1 cellular context compared by ENCODE assay signal in genomic region chr20:805713-806112, GRCh38.
TF ChIP-seq lines count a peak whose summit lies in the region.

No MANE protein-coding gene starts in this region.

TF ChIP-seq in K562, 482 proteins besides CTCF, POLR2A, EP300 and RAD21:
- TF ChIP-seq ZFP36 (IDR thresholded peaks at IDR 0.05; ENCODE audit: low read depth, low read length, partially characterized antibody): peak; percentile 80
- no peak for TF ChIP-seq CHD2 (IDR thresholded peaks at IDR 0.05; ENCODE audit: low read depth, low read length)
- TF ChIP-seq, protein P1, sequence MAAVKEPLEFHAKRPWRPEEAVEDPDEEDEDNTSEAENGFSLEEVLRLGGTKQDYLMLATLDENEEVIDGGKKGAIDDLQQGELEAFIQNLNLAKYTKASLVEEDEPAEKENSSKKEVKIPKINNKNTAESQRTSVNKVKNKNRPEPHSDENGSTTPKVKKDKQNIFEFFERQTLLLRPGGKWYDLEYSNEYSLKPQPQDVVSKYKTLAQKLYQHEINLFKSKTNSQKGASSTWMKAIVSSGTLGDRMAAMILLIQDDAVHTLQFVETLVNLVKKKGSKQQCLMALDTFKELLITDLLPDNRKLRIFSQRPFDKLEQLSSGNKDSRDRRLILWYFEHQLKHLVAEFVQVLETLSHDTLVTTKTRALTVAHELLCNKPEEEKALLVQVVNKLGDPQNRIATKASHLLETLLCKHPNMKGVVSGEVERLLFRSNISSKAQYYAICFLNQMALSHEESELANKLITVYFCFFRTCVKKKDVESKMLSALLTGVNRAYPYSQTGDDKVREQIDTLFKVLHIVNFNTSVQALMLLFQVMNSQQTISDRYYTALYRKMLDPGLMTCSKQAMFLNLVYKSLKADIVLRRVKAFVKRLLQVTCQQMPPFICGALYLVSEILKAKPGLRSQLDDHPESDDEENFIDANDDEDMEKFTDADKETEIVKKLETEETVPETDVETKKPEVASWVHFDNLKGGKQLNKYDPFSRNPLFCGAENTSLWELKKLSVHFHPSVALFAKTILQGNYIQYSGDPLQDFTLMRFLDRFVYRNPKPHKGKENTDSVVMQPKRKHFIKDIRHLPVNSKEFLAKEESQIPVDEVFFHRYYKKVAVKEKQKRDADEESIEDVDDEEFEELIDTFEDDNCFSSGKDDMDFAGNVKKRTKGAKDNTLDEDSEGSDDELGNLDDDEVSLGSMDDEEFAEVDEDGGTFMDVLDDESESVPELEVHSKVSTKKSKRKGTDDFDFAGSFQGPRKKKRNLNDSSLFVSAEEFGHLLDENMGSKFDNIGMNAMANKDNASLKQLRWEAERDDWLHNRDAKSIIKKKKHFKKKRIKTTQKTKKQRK (IDR thresholded peaks at IDR 0.05; ENCODE audit: borderline replicate concordance, low read depth, low read length): peak; percentile 41; the same call in 1 of the 2 replicates
